3 cellular contexts compared by ENCODE assay signal in genomic region chr9:136335296-136336155, GRCh38.
TF ChIP-seq lines count a peak whose summit lies in the region.

No MANE protein-coding gene starts in this region.

TF ChIP-seq in SK-N-SH treated with all-trans-retinoic acid at 6 μM for 48 hours, 23 proteins besides CTCF, POLR2A, EP300 and RAD21:
- no peak for TF ChIP-seq ZNF70 (CRISPR knock-in tag; IDR thresholded peaks at IDR 0.05)
- no peak for TF ChIP-seq ARNTL (CRISPR knock-in tag; IDR thresholded peaks at IDR 0.05; ENCODE audit: borderline replicate concordance, low read depth)
- TF ChIP-seq ISL1 (CRISPR knock-in tag; IDR thresholded peaks at IDR 0.05) = no peak
- TF ChIP-seq RARB (CRISPR knock-in tag; IDR thresholded peaks at IDR 0.05) = no peak
- TF ChIP-seq OSR1 (CRISPR knock-in tag; IDR thresholded peaks at IDR 0.05) = no peak
- TF ChIP-seq ZNF565 (CRISPR knock-in tag; conservative IDR thresholded peaks at IDR 0.05; ENCODE audit: low read depth) = no peak
- no peak for TF ChIP-seq ZFP3 (CRISPR knock-in tag; IDR thresholded peaks at IDR 0.05)
- TF ChIP-seq ZFP30 (CRISPR knock-in tag; IDR thresholded peaks at IDR 0.05) = no peak

TF ChIP-seq in SK-N-SH, 30 proteins besides CTCF, POLR2A, EP300 and RAD21:
- TF ChIP-seq REST (IDR thresholded peaks at IDR 0.05; ENCODE audit: low read depth, low read length) = no peak
- TF ChIP-seq RCOR1 (IDR thresholded peaks at IDR 0.05; ENCODE audit: low read length) = no peak
- no peak for TF ChIP-seq JUND (IDR thresholded peaks at IDR 0.05)
- TF ChIP-seq TEAD4 (IDR thresholded peaks at IDR 0.05; ENCODE audit: borderline replicate concordance, insufficient read depth) = no peak
- no peak for TF ChIP-seq NRF1 (IDR thresholded peaks at IDR 0.05; ENCODE audit: low read depth, low read length)
- no peak for TF ChIP-seq POLR2AphosphoS5 (IDR thresholded peaks at IDR 0.05; ENCODE audit: low read depth, low read length)
- no peak for TF ChIP-seq IRF3 (IDR thresholded peaks at IDR 0.05; ENCODE audit: low read depth, low read length)
- TF ChIP-seq MAX (IDR thresholded peaks at IDR 0.05; ENCODE audit: low read depth) = no peak
- no peak for TF ChIP-seq SMC3 (IDR thresholded peaks at IDR 0.05; ENCODE audit: low read depth, low read length)
- no peak for TF ChIP-seq EZH2phosphoT487 (IDR thresholded peaks at IDR 0.05; ENCODE audit: borderline replicate concordance, low read depth)
- TF ChIP-seq NFIC (IDR thresholded peaks at IDR 0.05; ENCODE audit: borderline replicate concordance) = no peak
- no peak for TF ChIP-seq RXRA (IDR thresholded peaks at IDR 0.05; ENCODE audit: borderline replicate concordance, low read depth)
- TF ChIP-seq RFX5 (IDR thresholded peaks at IDR 0.05; ENCODE audit: low read length) = no peak
- no peak for TF ChIP-seq GATA2 (CRISPR knock-in tag; IDR thresholded peaks at IDR 0.05)
- no peak for TF ChIP-seq FOXM1 (IDR thresholded peaks at IDR 0.05; ENCODE audit: low read depth)
- no peak for TF ChIP-seq GABPA (IDR thresholded peaks at IDR 0.05; ENCODE audit: low read depth)
- no peak for TF ChIP-seq SIN3A (IDR thresholded peaks at IDR 0.05; ENCODE audit: borderline replicate concordance, low read depth, low read length)
- no peak for TF ChIP-seq PBX3 (IDR thresholded peaks at IDR 0.05)
- TF ChIP-seq FOSL2 (IDR thresholded peaks at IDR 0.05; ENCODE audit: borderline replicate concordance, low read depth) = no peak
TF ChIP-seq in SK-N-SH: peak in this region for 0.

TF ChIP-seq in IMR-90, 13 proteins besides CTCF, POLR2A, EP300 and RAD21:
- TF ChIP-seq NFE2L2 (IDR thresholded peaks at IDR 0.05; ENCODE audit: low read depth, low read length) = no peak
- TF ChIP-seq BHLHE40 (IDR thresholded peaks at IDR 0.05; ENCODE audit: low read depth, low read length) = no peak
- TF ChIP-seq ELK1 (IDR thresholded peaks at IDR 0.05; ENCODE audit: borderline replicate concordance, low read depth, low read length) = no peak
- TF ChIP-seq MAZ (IDR thresholded peaks at IDR 0.05; ENCODE audit: borderline replicate concordance, low read depth, low read length) = no peak
- no peak for TF ChIP-seq MXI1 (IDR thresholded peaks at IDR 0.05; ENCODE audit: borderline replicate concordance, low read depth, low read length)
- no peak for TF ChIP-seq RFX5 (IDR thresholded peaks at IDR 0.05; ENCODE audit: low read depth, low read length)
- no peak for TF ChIP-seq RCOR1 (IDR thresholded peaks at IDR 0.05; ENCODE audit: insufficient replicate concordance, low read length)
